Comparison of ENCODE assay signal across 23 cellular contexts in genomic region chr6:131756039-131756438, GRCh38. TPM values are rescaled to one million over a fixed set of nuclear protein-coding genes. Genes with fewer than 3 reads are reported as not detected.
DNase-seq lines count a peak whose midpoint lies in the region; FAIRE-seq and TF ChIP-seq lines count a peak whose summit lies in the region.
"Had no signal": no experiment of that assay in that cellular context is flagged by ENCODE, and none has a peak within 500 bp of the region (broad histone marks: within the 10 kb centered on the region; RNA-seq: fewer than 3 reads in every experiment).

No MANE protein-coding gene starts in this region.

- H3K9me3 ChIP-seq in astrocyte (ENCODE audit: insufficient read depth, low read depth, low read length) = no peaks in the 10 kb centered on the region
- H3K9me3 ChIP-seq in mesodermal cell (ENCODE audit: control insufficient read depth, low read length) = no peaks in the 10 kb centered on the region
- H3K9me3 ChIP-seq: BE2C had no signal

- no peaks in the 10 kb centered on the region for H3K79me2 ChIP-seq in astrocyte (ENCODE audit: insufficient read depth, low read length)

- peak; percentile 55 for FAIRE-seq in astrocyte (lab: Jason Lieb, UNC)
- FAIRE-seq: GM12891, GM18507, H1 had no signal

- POLR2A ChIA-PET in BJ (lab: Charles Lee) = no interaction called here

- H3K4me1 ChIP-seq in astrocyte (ENCODE audit: insufficient read depth, low read length) = peaks cover 30% of the 10 kb centered on the region
- H3K4me1 ChIP-seq in mesodermal cell (ENCODE audit: control insufficient read depth, insufficient read depth, low read length, poor library complexity, severe bottlenecking) = peaks cover 12% of the 10 kb centered on the region
- H3K4me1 ChIP-seq: BE2C had no signal

- DNase-seq in BJ (ENCODE audit: low read depth) = peak; percentile 45
- DNase-seq in HS-27A (ENCODE audit: low read depth) = peak; percentile 47
- DNase-seq in astrocyte (ENCODE audit: low read depth) = no peak
- DNase-seq in nucleus accumbens (lab: John Stamatoyannopoulos, UW) = no peak
- no peak for DNase-seq in D341Med (ENCODE audit: low spot score)
- DNase-seq in NCI-H146 treated with DMSO at 0.1 percent for 48 hours (lab: John Stamatoyannopoulos, UW; ENCODE audit: unreplicated experiment) = no peak
- no peak for DNase-seq in islet precursor cell
- DNase-seq: BE2C; Calu3; CD4-positive, alpha-beta memory T cell; DMS79; GF-D8; Kasumi-1; NCI-H1105 treated with DMSO at 0.1 percent for 48 hours; NCI-H2029; NCI-H2171; NCI-H446 treated with DMSO at 0.1 percent for 48 hours had no signal

- H3K4me1 Mint-ChIP-seq in astrocyte (ENCODE audit: low read depth, unreplicated experiment) = peaks cover 27% of the 10 kb centered on the region
- H3K4me1 Mint-ChIP-seq: CD4-positive, alpha-beta memory T cell; IgD-negative memory B cell had no signal

- no peaks in the 10 kb centered on the region for H4K20me1 ChIP-seq in astrocyte (ENCODE audit: insufficient read depth, low read length)

- H3K27me3 ChIP-seq in BJ (ENCODE audit: control insufficient read depth, insufficient read depth, low read length) (no peaks in the 10 kb centered on the region), astrocyte (ENCODE audit: insufficient read depth, low read length) (no peaks in the 10 kb centered on the region)
- H3K27me3 ChIP-seq: BE2C had no signal

- peak overlapping the region; percentile 41 for H3K4me2 ChIP-seq in astrocyte (ENCODE audit: low read length)

- no peak overlapping the region for H3K9ac ChIP-seq in astrocyte (ENCODE audit: low read length)

- no peaks in the 10 kb centered on the region for H3K27me3 Mint-ChIP-seq in astrocyte (ENCODE audit: low read depth, unreplicated experiment)

- CTCF ChIA-PET in BJ (lab: Yijun Ruan, JAX) = interaction anchor here (1.1 to 1.5 kb wide), 3 partner anchors 9 to 159 kb away, joined by 3 read pairs; no protein-coding TSS in a partner anchor

- H3K27ac Mint-ChIP-seq in astrocyte (ENCODE audit: unreplicated experiment) = peak overlapping the region; percentile 38
- H3K27ac Mint-ChIP-seq: CD4-positive, alpha-beta memory T cell; IgD-negative memory B cell had no signal

- H3K9me3 Mint-ChIP-seq in astrocyte (ENCODE audit: unreplicated experiment) = no peaks in the 10 kb centered on the region
- H3K9me3 Mint-ChIP-seq: IgD-negative memory B cell had no signal

- no peak overlapping the region for H3K4me3 ChIP-seq in BJ (ENCODE audit: low read depth, low read length)
- H3K4me3 ChIP-seq in astrocyte (ENCODE audit: insufficient read depth, low read depth, low read length) = no peak overlapping the region
- no peak overlapping the region for H3K4me3 ChIP-seq in mesodermal cell (ENCODE audit: extremely low read depth, insufficient read depth, low read length, poor library complexity, severe bottlenecking)

- H3K27ac ChIP-seq in astrocyte (ENCODE audit: low read depth, low read length) = peak overlapping the region; percentile 67
- H3K27ac ChIP-seq in mesodermal cell (ENCODE audit: low read depth, low read length, severe bottlenecking) = peak overlapping the region; percentile 66

- H3K36me3 ChIP-seq in BJ (ENCODE audit: control insufficient read depth, insufficient read depth, low read length) (no peaks in the 10 kb centered on the region), astrocyte (ENCODE audit: insufficient read depth, low read length) (no peaks in the 10 kb centered on the region), mesodermal cell (ENCODE audit: control insufficient read depth, insufficient read depth, low read length) (no peaks in the 10 kb centered on the region)
- H3K36me3 ChIP-seq: BE2C had no signal

- no peaks in the 10 kb centered on the region for H3K36me3 Mint-ChIP-seq in astrocyte (ENCODE audit: low read depth, unreplicated experiment)
- H3K36me3 Mint-ChIP-seq: CD4-positive, alpha-beta memory T cell had no signal

- no peak overlapping the region for H2AFZ ChIP-seq in astrocyte (ENCODE audit: low read depth, low read length)

- no peak for TF ChIP-seq CTCF in BJ (IDR thresholded peaks at IDR 0.05; ENCODE audit: insufficient read depth, low read depth, low read length)
- TF ChIP-seq CTCF in astrocyte (IDR thresholded peaks at IDR 0.05; ENCODE audit: insufficient read depth, low read depth, low read length) = no peak

- 100% methylated on average over 1 to 2 of the region's 2 CpGs for WGBS in mesodermal cell (ENCODE audit: insufficient coverage in 2 of 2), 2 experiments

- no peak overlapping the region for H3K4me3 Mint-ChIP-seq in astrocyte (ENCODE audit: unreplicated experiment)
- H3K4me3 Mint-ChIP-seq: CD4-positive, alpha-beta memory T cell; IgD-negative memory B cell had no signal

RNA-seq across cellular contexts. Expression of gene CTAGE9, which starts 45.2 kb away (rescaled TPM):
- polyA plus RNA-seq in BJ (2011; rRNA removed) = not detected in 2 replicates
- not detected in 2 replicates for polyA minus RNA-seq in BJ (2011; rRNA and poly(A)+ RNA removed)
- total RNA-seq in astrocyte = not detected in 2 replicates
- polyA plus RNA-seq in mesodermal cell (2013, experiment 1 of 2) = not detected
- not detected for polyA plus RNA-seq in mesodermal cell (2013, experiment 2 of 2)
- total RNA-seq: Calu3; CD4-positive, alpha-beta memory T cell; H1; HT-29 had no signal
- polyA plus RNA-seq: CD4-positive, alpha-beta memory T cell; H1; IgD-negative memory B cell had no signal

RNA-seq across cellular contexts. Expression of gene ENPP1, which starts 51.8 kb away (rescaled TPM):
- 8.0 and 15.8 TPM in 2 replicates for polyA plus RNA-seq in BJ (2011; rRNA removed)
- polyA minus RNA-seq in BJ (2011; rRNA and poly(A)+ RNA removed) = 11.6 and 13.7 TPM in 2 replicates
- 7.1 and 8.9 TPM in 2 replicates for total RNA-seq in astrocyte
- polyA plus RNA-seq in mesodermal cell (2013, experiment 1 of 2) = 22.7 TPM
- polyA plus RNA-seq in mesodermal cell (2013, experiment 2 of 2) = 22.8 TPM

RNA-seq across cellular contexts. Expression of gene OR2A4, which starts 54.8 kb away (rescaled TPM):
- not detected in 2 replicates for polyA plus RNA-seq in BJ (2011; rRNA removed)
- polyA minus RNA-seq in BJ (2011; rRNA and poly(A)+ RNA removed) = not detected in 2 replicates
- total RNA-seq in astrocyte = not detected in 2 replicates
- polyA plus RNA-seq in mesodermal cell (2013, experiment 1 of 2) = not detected
- polyA plus RNA-seq in mesodermal cell (2013, experiment 2 of 2) = not detected
- total RNA-seq: Calu3; CD4-positive, alpha-beta memory T cell; H1; HT-29 had no signal
- polyA plus RNA-seq: CD4-positive, alpha-beta memory T cell; IgD-negative memory B cell had no signal

Comparison
In these comparisons a context has a peak if more than half of its experiments do, and no peak if none do; other contexts are left out.
1. DNase-seq: peak in BJ (single experiment) and HS-27A (single experiment); none in astrocyte (single experiment), nucleus accumbens (0 of 56), D341Med (single experiment), NCI-H146 treated with DMSO at 0.1 percent for 48 hours (single experiment) and islet precursor cell (single experiment).